ENCODE assay signal across 9 cellular contexts in the genomic region with DNA sequence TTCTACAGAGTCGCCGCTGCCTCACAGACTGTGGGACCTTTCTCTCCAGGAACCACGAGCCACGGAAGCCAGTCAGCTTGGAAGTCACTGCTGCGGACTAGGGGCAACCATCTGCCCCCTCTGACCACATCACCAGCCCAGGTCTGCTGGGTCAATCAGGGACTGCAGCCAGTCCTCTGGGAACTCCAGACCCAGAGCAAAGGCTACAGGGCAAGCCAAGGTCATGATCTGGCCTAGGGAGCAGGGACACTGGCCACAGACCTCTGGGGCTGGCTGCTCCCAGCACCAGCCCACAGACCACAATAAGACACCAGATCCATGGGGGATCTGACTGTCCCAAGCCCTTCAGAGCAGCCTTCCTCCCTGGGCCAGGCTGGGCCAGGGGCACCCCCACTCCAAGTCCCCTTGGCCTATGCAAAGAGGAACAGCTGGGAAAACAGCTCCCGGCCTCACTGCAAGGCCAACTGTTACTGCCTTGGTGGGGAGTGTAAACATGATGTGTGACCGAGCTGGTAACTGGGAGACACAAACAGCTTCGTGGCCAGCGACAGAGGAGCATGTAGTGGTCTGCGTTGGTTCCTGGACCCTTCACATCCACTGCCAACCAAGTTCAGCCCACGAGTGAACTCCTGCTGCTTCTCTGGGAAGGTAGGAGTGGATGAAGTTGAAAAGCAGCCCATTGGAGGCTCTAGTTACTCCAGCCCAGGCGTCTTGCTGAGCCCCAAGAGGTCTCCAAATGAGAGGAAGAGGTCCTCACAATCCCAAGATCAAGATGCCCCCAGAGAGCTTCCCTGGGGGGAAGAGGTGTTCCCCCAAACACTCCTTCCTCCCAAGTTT. TPM values are rescaled to one million over a fixed set of nuclear protein-coding genes. Genes with fewer than 3 reads are reported as not detected.
DNase-seq lines count a peak whose midpoint lies in the region; ATAC-seq, FAIRE-seq and TF ChIP-seq lines count a peak whose summit lies in the region.
"Had no signal": no experiment of that assay in that cellular context is flagged by ENCODE, and none has a peak within 500 bp of the region (broad histone marks: within the 10 kb centered on the region; RNA-seq: fewer than 3 reads in every experiment).

No MANE protein-coding gene starts in this region.

- peak overlapping the region; percentile 100 for H3K4me2 ChIP-seq in astrocyte (ENCODE audit: low read length)

- H3K9ac ChIP-seq in astrocyte (ENCODE audit: low read length), result peak overlapping the region; percentile 99
- H3K9ac ChIP-seq in liver (ENCODE audit: low read depth in 1 of 2, low read length in 2 of 2), result peak overlapping the region; percentile 63 to 96

- intact Hi-C loops in transverse colon (cut with DNase I; ENCODE audit: low total_unique reads), result no loop called here

- no peak for TF ChIP-seq EP300 in transverse colon (IDR thresholded peaks at IDR 0.05; ENCODE audit: low read depth)

- H3K27me3 ChIP-seq in astrocyte (ENCODE audit: insufficient read depth, low read length), result no peaks in the 10 kb centered on the region
- no peaks in the 10 kb centered on the region for H3K27me3 ChIP-seq in liver (ENCODE audit: control insufficient read depth in 4 of 4, insufficient read depth in 4 of 4, low read length in 3 of 4)
- H3K27me3 ChIP-seq in transverse colon, result no peaks in the 10 kb centered on the region

- in situ Hi-C loops in transverse colon (cut with MboI; ENCODE audit: low pct_ligation_motif_present in 1 of 4, low pct_unique_long_range_greater_than_20kb in 1 of 4, low sequenced_read_pairs in 3 of 4), result loop anchor here in 2 of 4 donors (10.0 to 25.0 kb wide), 2 partner anchors 129 to 141 kb away; a partner anchor contains a TSS

- TF ChIP-seq RAD21 in liver (IDR thresholded peaks at IDR 0.05), result peak; percentile 50 to 60

- no peak for ATAC-seq in GM21367 (IDR thresholded peaks at IDR 0.05; ENCODE audit: unreplicated experiment)

- H4K20me1 ChIP-seq in astrocyte (ENCODE audit: insufficient read depth, low read length), result peaks cover 55% of the 10 kb centered on the region

- no peak for TF ChIP-seq POLR2A in transverse colon (IDR thresholded peaks at IDR 0.05)

- H3K4me1 Mint-ChIP-seq in activated naive CD4-positive, alpha-beta T cell treated with anti-CD3 and anti-CD28 coated beads, Interleukin-2, amount 50 U/mL, for 24 hours, result peaks cover 64% of the 10 kb centered on the region
- H3K4me1 Mint-ChIP-seq in astrocyte (ENCODE audit: low read depth, unreplicated experiment), result peaks cover 23% of the 10 kb centered on the region

- H3K36me3 Mint-ChIP-seq in activated naive CD4-positive, alpha-beta T cell treated with anti-CD3 and anti-CD28 coated beads, Interleukin-2, amount 50 U/mL, for 24 hours, result no peaks in the 10 kb centered on the region
- H3K36me3 Mint-ChIP-seq in astrocyte (ENCODE audit: low read depth, unreplicated experiment), result peaks cover 2% of the 10 kb centered on the region

- no peak overlapping the region for H2AFZ ChIP-seq in astrocyte (ENCODE audit: low read depth, low read length)

- H3K36me3 ChIP-seq in astrocyte (ENCODE audit: insufficient read depth, low read length) (no peaks in the 10 kb centered on the region), liver (ENCODE audit: control insufficient read depth in 4 of 4, insufficient read depth in 3 of 4, low read depth in 1 of 4, low read length in 3 of 4) (no peaks in the 10 kb centered on the region), transverse colon (no peaks in the 10 kb centered on the region)

- peak overlapping the region; percentile 93 for H3K4me3 ChIP-seq in astrocyte (ENCODE audit: insufficient read depth, low read depth, low read length)
- peak overlapping the region; percentile 54 to 89 (median 87) for H3K4me3 ChIP-seq in liver (ENCODE audit: low read depth in 1 of 3, low read length in 3 of 3)
- H3K4me3 ChIP-seq in transverse colon, result peak overlapping the region; percentile 86 to 100 (median 93)

- DNase-seq in activated naive CD4-positive, alpha-beta T cell treated with anti-CD3 and anti-CD28 coated beads, Interleukin-2, amount 50 U/mL, for 16 hours, result no peak
- DNase-seq in astrocyte (ENCODE audit: low read depth) (no peak), transverse colon (no peak), foreskin melanocyte (no peak), iPS-NIHi11 (ENCODE audit: low spot score) (no peak)

- H3K4me3 Mint-ChIP-seq in activated naive CD4-positive, alpha-beta T cell treated with anti-CD3 and anti-CD28 coated beads, Interleukin-2, amount 50 U/mL, for 24 hours, result peak overlapping the region; percentile 96
- H3K4me3 Mint-ChIP-seq in astrocyte (ENCODE audit: unreplicated experiment), result peak overlapping the region; percentile 99

- no peaks in the 10 kb centered on the region for H3K9me3 Mint-ChIP-seq in activated naive CD4-positive, alpha-beta T cell treated with anti-CD3 and anti-CD28 coated beads, Interleukin-2, amount 50 U/mL, for 24 hours
- H3K9me3 Mint-ChIP-seq in astrocyte (ENCODE audit: unreplicated experiment), result peaks cover 2% of the 10 kb centered on the region

- no peak for FAIRE-seq in astrocyte (lab: Jason Lieb, UNC)

- WGBS in liver, result 19% methylated on average over 12 of the region's 12 CpGs
- WGBS in transverse colon (ENCODE audit: low coverage in 1 of 2), 2 donors, result 37% methylated on average over 12 of the region's 12 CpGs; no CpG with 5 or more reads in 1 of the 2 donors

- H3K9me3 ChIP-seq in astrocyte (ENCODE audit: insufficient read depth, low read depth, low read length) (no peaks in the 10 kb centered on the region), liver (ENCODE audit: control insufficient read depth in 4 of 4, low read length in 3 of 4) (no peaks in the 10 kb centered on the region), transverse colon (no peaks in the 10 kb centered on the region)

- H3K79me2 ChIP-seq in astrocyte (ENCODE audit: insufficient read depth, low read length), result peaks cover 63% of the 10 kb centered on the region

- no peaks in the 10 kb centered on the region for H3K27me3 Mint-ChIP-seq in activated naive CD4-positive, alpha-beta T cell treated with anti-CD3 and anti-CD28 coated beads, Interleukin-2, amount 50 U/mL, for 24 hours
- no peaks in the 10 kb centered on the region for H3K27me3 Mint-ChIP-seq in astrocyte (ENCODE audit: low read depth, unreplicated experiment)

- peak overlapping the region; percentile 89 for H3K27ac ChIP-seq in astrocyte (ENCODE audit: low read depth, low read length)
- H3K27ac ChIP-seq in liver (ENCODE audit: low read depth in 1 of 2, low read length in 2 of 2), result peak overlapping the region; percentile 92 to 93
- H3K27ac ChIP-seq in transverse colon, result peak overlapping the region; percentile 90 to 99 (median 96)

- no peak for TF ChIP-seq CTCF in astrocyte (IDR thresholded peaks at IDR 0.05; ENCODE audit: insufficient read depth, low read depth, low read length)
- TF ChIP-seq CTCF in liver (IDR thresholded peaks at IDR 0.05; ENCODE audit: low read depth, low read length, missing input control), result no peak
- TF ChIP-seq CTCF in transverse colon (IDR thresholded peaks at IDR 0.05), result no peak

- H3K27ac Mint-ChIP-seq in activated naive CD4-positive, alpha-beta T cell treated with anti-CD3 and anti-CD28 coated beads, Interleukin-2, amount 50 U/mL, for 24 hours, result peak overlapping the region; percentile 25
- H3K27ac Mint-ChIP-seq in astrocyte (ENCODE audit: unreplicated experiment), result no peak overlapping the region

- H3K4me1 ChIP-seq in astrocyte (ENCODE audit: insufficient read depth, low read length) (peaks cover 18% of the 10 kb centered on the region), liver (ENCODE audit: control insufficient read depth in 4 of 4, insufficient read depth in 4 of 4, low read length in 3 of 4) (peaks cover 26 to 61% (median 52%) of the 10 kb centered on the region in 4 donors), transverse colon (peaks cover 37 to 58% (median 52%) of the 10 kb centered on the region in 4 donors)

TF ChIP-seq in liver, 16 proteins besides CTCF, POLR2A, EP300 and RAD21 (continues in another document):
- TF ChIP-seq, protein P1, sequence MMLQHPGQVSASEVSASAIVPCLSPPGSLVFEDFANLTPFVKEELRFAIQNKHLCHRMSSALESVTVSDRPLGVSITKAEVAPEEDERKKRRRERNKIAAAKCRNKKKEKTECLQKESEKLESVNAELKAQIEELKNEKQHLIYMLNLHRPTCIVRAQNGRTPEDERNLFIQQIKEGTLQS (IDR thresholded peaks at IDR 0.05), result peak; percentile 58
- TF ChIP-seq NR2F2 (IDR thresholded peaks at IDR 0.05) (peak; percentile 96), FOXA2 (IDR thresholded peaks at IDR 0.05) (peak; percentile 23)
- TF ChIP-seq, protein P2, sequence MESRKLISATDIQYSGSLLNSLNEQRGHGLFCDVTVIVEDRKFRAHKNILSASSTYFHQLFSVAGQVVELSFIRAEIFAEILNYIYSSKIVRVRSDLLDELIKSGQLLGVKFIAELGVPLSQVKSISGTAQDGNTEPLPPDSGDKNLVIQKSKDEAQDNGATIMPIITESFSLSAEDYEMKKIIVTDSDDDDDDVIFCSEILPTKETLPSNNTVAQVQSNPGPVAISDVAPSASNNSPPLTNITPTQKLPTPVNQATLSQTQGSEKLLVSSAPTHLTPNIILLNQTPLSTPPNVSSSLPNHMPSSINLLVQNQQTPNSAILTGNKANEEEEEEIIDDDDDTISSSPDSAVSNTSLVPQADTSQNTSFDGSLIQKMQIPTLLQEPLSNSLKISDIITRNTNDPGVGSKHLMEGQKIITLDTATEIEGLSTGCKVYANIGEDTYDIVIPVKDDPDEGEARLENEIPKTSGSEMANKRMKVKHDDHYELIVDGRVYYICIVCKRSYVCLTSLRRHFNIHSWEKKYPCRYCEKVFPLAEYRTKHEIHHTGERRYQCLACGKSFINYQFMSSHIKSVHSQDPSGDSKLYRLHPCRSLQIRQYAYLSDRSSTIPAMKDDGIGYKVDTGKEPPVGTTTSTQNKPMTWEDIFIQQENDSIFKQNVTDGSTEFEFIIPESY (IDR thresholded peaks at IDR 0.05), result peak; percentile 83

RNA-seq across cellular contexts. Expression of a gene that starts 1.5 kb away (rescaled TPM):
- total RNA-seq in astrocyte, result 125 and 127 TPM in 2 replicates
- total RNA-seq in liver, result 100 to 1,000 TPM in 1 of 2 donors, 10 to 100 TPM in 1; 49.6 to 110 TPM
- polyA plus RNA-seq in liver, result 10 to 100 TPM; 23.2 to 71.3 TPM
- total RNA-seq in transverse colon, result 100 to 1,000 TPM in 2 of 4 donors, 10 to 100 TPM in 2; 63.2 to 266 (median 138) TPM

RNA-seq across cellular contexts. Expression of a gene that starts 57.1 kb away (rescaled TPM):
- total RNA-seq in astrocyte (0.43 and 0.62 TPM in 2 replicates), liver (1 to 10 TPM in 1 of 2 donors, under 1 TPM in 1; 0.84 to 2.5 TPM), transverse colon (under 1 TPM in 1 of 4 donors, not detected in 3; 1.00 TPM)
- 1 to 10 TPM; 1.2 to 3.7 TPM for polyA plus RNA-seq in liver
- total RNA-seq: activated CD8-positive, alpha-beta memory T cell treated with anti-CD3 and anti-CD28 coated beads for 36 hours had no signal
